In genomic region chr17:73208139-73208827, GRCh38 we compare ENCODE assay signal across 19 cellular contexts. TPM values are rescaled to one million over a fixed set of nuclear protein-coding genes. Genes with fewer than 3 reads are reported as not detected.
DNase-seq lines count a peak whose midpoint lies in the region; ATAC-seq and TF ChIP-seq lines count a peak whose summit lies in the region.
"Had no signal": no experiment of that assay in that cellular context is flagged by ENCODE, and none has a peak within 500 bp of the region (broad histone marks: within the 10 kb centered on the region; RNA-seq: fewer than 3 reads in every experiment).

No MANE protein-coding gene starts in this region.

- peaks cover 73% of the 10 kb centered on the region for H3K36me3 Mint-ChIP-seq in CD4-positive, alpha-beta T cell (ENCODE audit: low read depth)
- H3K36me3 Mint-ChIP-seq in CD8-positive, alpha-beta memory T cell = peaks cover 4 to 72% (median 22%) of the 10 kb centered on the region in 3 donors
- peaks cover 82% of the 10 kb centered on the region for H3K36me3 Mint-ChIP-seq in dendritic cell treated with granulocyte-macrophage colony-stimulating factor and Interleukin-4, amounts not matched to agents 40 ng/mL and 50 ng/mL, for 4 days (ENCODE audit: low read depth)

- H3K9me3 Mint-ChIP-seq in CD4-positive, alpha-beta T cell = no peaks in the 10 kb centered on the region
- no peaks in the 10 kb centered on the region for H3K9me3 Mint-ChIP-seq in CD8-positive, alpha-beta memory T cell
- H3K9me3 Mint-ChIP-seq in dendritic cell treated with granulocyte-macrophage colony-stimulating factor and Interleukin-4, amounts not matched to agents 40 ng/mL and 50 ng/mL, for 4 days = no peaks in the 10 kb centered on the region

- H3K4me3 Mint-ChIP-seq in CD4-positive, alpha-beta T cell = no peak overlapping the region
- no peak overlapping the region for H3K4me3 Mint-ChIP-seq in CD8-positive, alpha-beta memory T cell
- H3K4me3 Mint-ChIP-seq in dendritic cell treated with granulocyte-macrophage colony-stimulating factor and Interleukin-4, amounts not matched to agents 40 ng/mL and 50 ng/mL, for 4 days = no peak overlapping the region

- TF ChIP-seq POLR2A in vagina (IDR thresholded peaks at IDR 0.05) = no peak

- peaks cover 43% of the 10 kb centered on the region for H3K4me1 Mint-ChIP-seq in CD4-positive, alpha-beta T cell (ENCODE audit: low read depth)
- peaks cover 21 to 45% (median 36%) of the 10 kb centered on the region in 3 donors for H3K4me1 Mint-ChIP-seq in CD8-positive, alpha-beta memory T cell
- peaks cover 7% of the 10 kb centered on the region for H3K4me1 Mint-ChIP-seq in dendritic cell treated with granulocyte-macrophage colony-stimulating factor and Interleukin-4, amounts not matched to agents 40 ng/mL and 50 ng/mL, for 4 days (ENCODE audit: low read depth)

- TF ChIP-seq CTCF in CD4-positive, alpha-beta T cell (IDR thresholded peaks at IDR 0.05) = no peak
- TF ChIP-seq CTCF in BE2C (IDR thresholded peaks at IDR 0.05; ENCODE audit: low read depth, low read length) (no peak), vagina (IDR thresholded peaks at IDR 0.05) (no peak)

- H3K4me1 ChIP-seq in CD8-positive, alpha-beta memory T cell (ENCODE audit: insufficient read depth, low read length) = peaks cover 33% of the 10 kb centered on the region
- no peaks in the 10 kb centered on the region for H3K4me1 ChIP-seq in mesodermal cell (ENCODE audit: control insufficient read depth, insufficient read depth, low read length, poor library complexity, severe bottlenecking)
- no peaks in the 10 kb centered on the region; the same call in 1 of the 2 replicates for H3K4me1 ChIP-seq in BE2C
- no peaks in the 10 kb centered on the region for H3K4me1 ChIP-seq in vagina

- CTCF ChIA-PET in CD4-positive, alpha-beta T cell (lab: Charles Lee) = no interaction called here
- CTCF ChIA-PET in CD8-positive, alpha-beta memory T cell (lab: Charles Lee) = interaction anchor here (1.4 kb wide), 1 partner anchor 24 kb away, joined by 5 read pairs; a partner anchor contains a TSS

- H3K4me3 ChIP-seq in CD8-positive, alpha-beta memory T cell (ENCODE audit: low read length) = no peak overlapping the region
- H3K4me3 ChIP-seq in mesodermal cell (ENCODE audit: extremely low read depth, insufficient read depth, low read length, poor library complexity, severe bottlenecking) = no peak overlapping the region
- H3K4me3 ChIP-seq in BE2C (ENCODE audit: low read depth, low read length) = no peak overlapping the region
- no peak overlapping the region for H3K4me3 ChIP-seq in vagina
- H3K4me3 ChIP-seq: gastroesophageal sphincter, pancreas, skin epidermis had no signal

- H3K27ac ChIP-seq in CD4-positive, alpha-beta T cell (ENCODE audit: low read depth, low read length) = no peak overlapping the region
- H3K27ac ChIP-seq in CD8-positive, alpha-beta memory T cell (ENCODE audit: low read depth, low read length) = no peak overlapping the region
- H3K27ac ChIP-seq in mesodermal cell (ENCODE audit: low read depth, low read length, severe bottlenecking) (peak overlapping the region; percentile 10), vagina (no peak overlapping the region)
- H3K27ac ChIP-seq: gastroesophageal sphincter, pancreas had no signal

- H3K27me3 Mint-ChIP-seq in CD4-positive, alpha-beta T cell = no peaks in the 10 kb centered on the region
- H3K27me3 Mint-ChIP-seq in CD8-positive, alpha-beta memory T cell = no peaks in the 10 kb centered on the region
- no peaks in the 10 kb centered on the region for H3K27me3 Mint-ChIP-seq in dendritic cell treated with granulocyte-macrophage colony-stimulating factor and Interleukin-4, amounts not matched to agents 40 ng/mL and 50 ng/mL, for 4 days

- no peak for DNase-seq in CD4-positive, alpha-beta T cell
- DNase-seq in CD8-positive, alpha-beta memory T cell = no peak
- no peak for DNase-seq in BE2C
- no peak for DNase-seq in vagina (ENCODE audit: extremely low spot score in 2 of 2)
- DNase-seq: activated gamma-delta T cell treated with Interleukin-2 at 50 U/mL for 16 hours; NCI-H1105 treated with DMSO at 0.1 percent for 48 hours; pancreas; stimulated activated CD4-positive, alpha-beta T cell treated with anti-CD3 and anti-CD28 coated beads, Interleukin-4, amount 100 ng/mL, for 24 hours; T-helper 9 cell had no signal

- ATAC-seq in CD4-positive, alpha-beta T cell (ENCODE audit: poor library complexity) = no peak
- ATAC-seq in GM18498 (IDR thresholded peaks at IDR 0.05; ENCODE audit: unreplicated experiment) = no peak
- ATAC-seq: activated CD4-positive, CD25-positive, alpha-beta regulatory T cell treated with anti-CD3 and anti-CD28 coated beads, Interleukin-2, amount 50 U/mL, for 24 hours; gastroesophageal sphincter; pancreas had no signal

- H3K27ac Mint-ChIP-seq in CD4-positive, alpha-beta T cell = peak overlapping the region; percentile 86
- H3K27ac Mint-ChIP-seq in CD8-positive, alpha-beta memory T cell = peak overlapping the region in 7 of 8 donors; percentile 5 to 82 (median 60)
- peak overlapping the region; percentile 18 for H3K27ac Mint-ChIP-seq in dendritic cell treated with granulocyte-macrophage colony-stimulating factor and Interleukin-4, amounts not matched to agents 40 ng/mL and 50 ng/mL, for 4 days

- POLR2A ChIA-PET in CD4-positive, alpha-beta T cell (lab: Charles Lee) = no interaction called here
- POLR2A ChIA-PET in CD8-positive, alpha-beta memory T cell (lab: Charles Lee) = no interaction called here

- no peaks in the 10 kb centered on the region for H3K9me3 ChIP-seq in CD4-positive, alpha-beta T cell (ENCODE audit: control insufficient read depth, low read length)
- no peaks in the 10 kb centered on the region for H3K9me3 ChIP-seq in CD8-positive, alpha-beta memory T cell (ENCODE audit: low read length)
- no peaks in the 10 kb centered on the region for H3K9me3 ChIP-seq in mesodermal cell (ENCODE audit: control insufficient read depth, low read length)
- H3K9me3 ChIP-seq in BE2C = no peaks in the 10 kb centered on the region
- H3K9me3 ChIP-seq in vagina = no peaks in the 10 kb centered on the region
- H3K9me3 ChIP-seq: gastroesophageal sphincter, pancreas had no signal

- intact Hi-C loops in CD4-positive, alpha-beta T cell (cut with DNase I, micrococcal nuclease) = loop anchor here in 1 of 2 experiments (2.0 kb wide), 1 partner anchor 13 kb away; no protein-coding TSS in a partner anchor
- intact Hi-C loops in dendritic cell treated with granulocyte-macrophage colony-stimulating factor and Interleukin-4, amounts not matched to agents 40 ng/mL and 50 ng/mL, for 4 days (cut with micrococcal nuclease) = no loop called here
- intact Hi-C loops in vagina (cut with DNase I) = no loop called here

- WGBS in mesodermal cell (ENCODE audit: insufficient coverage in 2 of 2), 2 experiments = 97 to 98% methylated on average over 15 to 16 of the region's 16 CpGs

- no peaks in the 10 kb centered on the region for H3K27me3 ChIP-seq in CD4-positive, alpha-beta T cell (ENCODE audit: control insufficient read depth, insufficient read depth, low read length)
- H3K27me3 ChIP-seq in CD8-positive, alpha-beta memory T cell (ENCODE audit: insufficient read depth, low read length, poor library complexity, severe bottlenecking) = no peaks in the 10 kb centered on the region
- H3K27me3 ChIP-seq in BE2C (no peaks in the 10 kb centered on the region), vagina (no peaks in the 10 kb centered on the region)
- H3K27me3 ChIP-seq: gastroesophageal sphincter, pancreas had no signal

- peaks cover 56% of the 10 kb centered on the region for H3K36me3 ChIP-seq in CD8-positive, alpha-beta memory T cell (ENCODE audit: insufficient read depth, low read length)
- H3K36me3 ChIP-seq in mesodermal cell (ENCODE audit: control insufficient read depth, insufficient read depth, low read length) = peaks cover 74% of the 10 kb centered on the region
- H3K36me3 ChIP-seq in BE2C = peaks cover 58% of the 10 kb centered on the region
- H3K36me3 ChIP-seq in vagina = peaks cover 3 to 58% of the 10 kb centered on the region in 2 donors

RNA-seq across cellular contexts. Expression of gene COG1, which starts 15.4 kb away (rescaled TPM):
- 10 to 100 TPM; 83.0 to 86.2 TPM for total RNA-seq in CD4-positive, alpha-beta T cell
- 10 to 100 TPM; 24.6 to 26.5 TPM for total RNA-seq in CD8-positive, alpha-beta memory T cell
- 24.0 TPM for polyA plus RNA-seq in CD8-positive, alpha-beta memory T cell
- 36.3 TPM for polyA plus RNA-seq in mesodermal cell (2013, experiment 1 of 2)
- 32.6 TPM for polyA plus RNA-seq in mesodermal cell (2013, experiment 2 of 2)
- 116 TPM for polyA plus RNA-seq in BE2C (2012; ENCODE audit: insufficient read depth, insufficient read length, low read depth)
- 30.9 TPM for total RNA-seq in vagina

RNA-seq across cellular contexts. Expression of gene SSTR2, which starts 43.5 kb away (rescaled TPM):
- total RNA-seq in CD4-positive, alpha-beta T cell = not detected
- total RNA-seq in CD8-positive, alpha-beta memory T cell = 1 to 10 TPM in 1 of 2 experiments, under 1 TPM in 1; 0.53 to 1.3 TPM
- polyA plus RNA-seq in CD8-positive, alpha-beta memory T cell = not detected
- polyA plus RNA-seq in mesodermal cell (2013, experiment 1 of 2) = 0.70 TPM
- polyA plus RNA-seq in mesodermal cell (2013, experiment 2 of 2) = 0.51 TPM
- 4.8 TPM for polyA plus RNA-seq in BE2C (2012; ENCODE audit: insufficient read depth, insufficient read length, low read depth)
- total RNA-seq in vagina = 1.2 TPM

RNA-seq across cellular contexts. Expression of gene CPSF4L, which starts 53.4 kb away (rescaled TPM):
- total RNA-seq in CD4-positive, alpha-beta T cell = not detected
- not detected for total RNA-seq in CD8-positive, alpha-beta memory T cell
- polyA plus RNA-seq in CD8-positive, alpha-beta memory T cell = not detected
- polyA plus RNA-seq in mesodermal cell (2013, experiment 1 of 2) = not detected
- not detected for polyA plus RNA-seq in mesodermal cell (2013, experiment 2 of 2)
- polyA plus RNA-seq in BE2C (2012; ENCODE audit: insufficient read depth, insufficient read length, low read depth) = not detected
- total RNA-seq in vagina = not detected
- total RNA-seq: gastroesophageal sphincter, HT1080, liver, temporal lobe had no signal
- polyA plus RNA-seq: esophagus, liver, pancreas had no signal

Comparison
In these comparisons a context has a peak if more than half of its experiments do, and no peak if none do; other contexts are left out.
1. H3K27ac Mint-ChIP-seq: peak in every context shown above with its lines; median percentile 86 in CD4-positive, alpha-beta T cell; 60 in CD8-positive, alpha-beta memory T cell; 18 in dendritic cell treated with granulocyte-macrophage colony-stimulating factor and Interleukin-4, amounts not matched to agents 40 ng/mL and 50 ng/mL, for 4 days.